9 cellular contexts compared by ENCODE assay signal in genomic region chr13:61414686-61415664, GRCh38. TPM values are rescaled to one million over a fixed set of nuclear protein-coding genes. Genes with fewer than 3 reads are reported as not detected.
DNase-seq lines count a peak whose midpoint lies in the region; ATAC-seq and TF ChIP-seq lines count a peak whose summit lies in the region.
"Had no signal": no experiment of that assay in that cellular context is flagged by ENCODE, and none has a peak within 500 bp of the region (broad histone marks: within the 10 kb centered on the region; RNA-seq: fewer than 3 reads in every experiment).

No MANE protein-coding gene starts in this region.

- no peak for TF ChIP-seq CTCF in 22Rv1 (IDR thresholded peaks at IDR 0.05)
- TF ChIP-seq CTCF in astrocyte of the spinal cord (IDR thresholded peaks at IDR 0.05; ENCODE audit: low read depth, low read length), result no peak
- no peak for TF ChIP-seq CTCF in spleen (IDR thresholded peaks at IDR 0.05 in 8 of 11, conservative IDR thresholded peaks at IDR 0.05 in 3 of 11)

- peaks cover 0 to 20% (median 8%) of the 10 kb centered on the region in 6 donors for H3K4me1 ChIP-seq in spleen

- in situ Hi-C loops in astrocyte of the spinal cord (cut with HindIII; ENCODE audit: low sequenced_read_pairs), result no loop called here

- no peaks in the 10 kb centered on the region for H3K36me3 ChIP-seq in spleen

- H3K27me3 ChIP-seq in spleen (replicated peaks in 1 of 7), result peaks cover 0 to 48% (median 20%) of the 10 kb centered on the region in 7 donors

- 2 to 9% (median 4%) methylated on average over 41 to 44 of the region's 44 CpGs for WGBS in spleen, 5 donors

- peak overlapping the region; percentile 93 for H3K27ac ChIP-seq in 22Rv1
- H3K27ac ChIP-seq in spleen, result no peak overlapping the region

- intact Hi-C loops in spleen (cut with DNase I; ENCODE audit: low total_unique reads), result no loop called here

- no peak for TF ChIP-seq POLR2A in spleen (IDR thresholded peaks at IDR 0.05)

- DNase-seq in NCI-H146 treated with DMSO at 0.1 percent for 48 hours (lab: John Stamatoyannopoulos, UW; ENCODE audit: unreplicated experiment), result peak; percentile 80
- DNase-seq in astrocyte of the spinal cord (ENCODE audit: low read depth, low spot score), result peak; percentile 43
- peak; percentile 46 for DNase-seq in inferior parietal cortex (ENCODE audit: extremely low spot score)
- peak; percentile 63 for DNase-seq in spleen
- DNase-seq in NCI-H1694 treated with DMSO at 0.1 percent for 48 hours (lab: John Stamatoyannopoulos, UW), result no peak

- H3K9me3 ChIP-seq in spleen, result no peaks in the 10 kb centered on the region

- no peak for ATAC-seq in GM21367 (IDR thresholded peaks at IDR 0.05; ENCODE audit: unreplicated experiment)
- ATAC-seq in HG03460 (IDR thresholded peaks at IDR 0.05; ENCODE audit: unreplicated experiment), result no peak

- H3K4me3 ChIP-seq in astrocyte of the spinal cord (ENCODE audit: low read depth, low read length) (peak overlapping the region; percentile 32), spleen (peak overlapping the region in 7 of 8 donors; percentile 9 to 59 (median 30))

RNA-seq across cellular contexts. Expression of gene PCDH20, which starts 0.7 kb away (rescaled TPM):
- total RNA-seq in spleen, result 1 to 10 TPM in 6 of 7 donors, under 1 TPM in 1; 0.74 to 6.4 (median 1.3) TPM
- polyA plus RNA-seq in spleen, result under 1 TPM; 0.09 to 0.35 (median 0.16) TPM
- total RNA-seq: lung microvascular endothelial cell had no signal
